In genomic region chr6:82712826-82713225, GRCh38 we compare ENCODE assay signal across 8 cellular contexts.
DNase-seq lines count a peak whose midpoint lies in the region; ATAC-seq and TF ChIP-seq lines count a peak whose summit lies in the region.

No MANE protein-coding gene starts in this region.

- H3K4me1 Mint-ChIP-seq in HFFc6 (ENCODE audit: low read depth), result peaks cover 17% of the 10 kb centered on the region

- H3K4me3 ChIP-seq in GM06990 (replicated peaks; ENCODE audit: low read depth, low read length) (no peak overlapping the region), RWPE2 (ENCODE audit: severe bottlenecking) (no peak overlapping the region)

- TF ChIP-seq CTCF in GM06990 (IDR thresholded peaks at IDR 0.05; ENCODE audit: insufficient read depth, low read length, poor library complexity, severe bottlenecking), result peak; percentile 40
- TF ChIP-seq CTCF in HFFc6 (IDR thresholded peaks at IDR 0.05), result peak; percentile 75
- TF ChIP-seq CTCF in RWPE2 (IDR thresholded peaks at IDR 0.05; ENCODE audit: poor library complexity, severe bottlenecking), result peak; percentile 32

- ATAC-seq in RWPE2 (ENCODE audit: low read depth) (no peak), HG02885 (IDR thresholded peaks at IDR 0.05; ENCODE audit: poor library complexity, unreplicated experiment) (no peak), GM18517 (IDR thresholded peaks at IDR 0.05; ENCODE audit: unreplicated experiment) (no peak)

- no peaks in the 10 kb centered on the region for H3K9me3 ChIP-seq in RWPE2 (ENCODE audit: severe bottlenecking)

- no peak overlapping the region for H3K27ac Mint-ChIP-seq in HFFc6

- 0 out of 2 replicates have a peak, but pooled peaks cover 4% of the 10 kb centered on the region for H3K36me3 Mint-ChIP-seq in HFFc6 (ENCODE audit: low read depth)

- H3K4me1 ChIP-seq in RWPE2 (ENCODE audit: insufficient read depth, poor library complexity, severe bottlenecking), result no peaks in the 10 kb centered on the region

- DNase-seq in GM06990 (ENCODE audit: extremely low read depth, insufficient read length) (peak; percentile 1), HFFc6 (no peak), RWPE2 (ENCODE audit: low spot score) (no peak), iPS-NIHi11 (ENCODE audit: low spot score) (peak; percentile 18), NCI-H2107 (lab: John Stamatoyannopoulos, UW) (no peak)
- DNase-seq in activated naive CD4-positive, alpha-beta T cell treated with Interleukin-2 at 50 U/mL for 16 hours, result no peak

- H3K9me3 Mint-ChIP-seq in HFFc6, result no peaks in the 10 kb centered on the region; the same call in 1 of the 2 replicates

- H3K27me3 ChIP-seq in GM06990 (replicated peaks; ENCODE audit: control insufficient read depth, insufficient read depth, low read length), result no peaks in the 10 kb centered on the region
- H3K27me3 ChIP-seq in RWPE2 (ENCODE audit: insufficient read depth, poor library complexity, severe bottlenecking), result no peaks in the 10 kb centered on the region

- H3K36me3 ChIP-seq in GM06990 (ENCODE audit: control insufficient read depth, insufficient read depth, low read length), result no peaks in the 10 kb centered on the region
- H3K36me3 ChIP-seq in RWPE2 (ENCODE audit: low read depth), result no peaks in the 10 kb centered on the region

- H3K27ac ChIP-seq in RWPE2 (ENCODE audit: poor library complexity, severe bottlenecking), result no peak overlapping the region

- no peak overlapping the region for H3K4me3 Mint-ChIP-seq in HFFc6

- H3K27me3 Mint-ChIP-seq in HFFc6 (ENCODE audit: insufficient read depth), result peaks cover 8% of the 10 kb centered on the region

Comparison
In these comparisons a context has a peak if more than half of its experiments do, and no peak if none do; other contexts are left out.
1. DNase-seq: peak in GM06990 (single experiment) and iPS-NIHi11 (single experiment); none in HFFc6 (single experiment), RWPE2 (single experiment), activated naive CD4-positive, alpha-beta T cell treated with Interleukin-2 at 50 U/mL for 16 hours (single experiment) and NCI-H2107 (single experiment).
2. Peak in every context shown above with its lines, with median percentiles within 50 percentile points of each other: CTCF ChIP-seq.